In genomic region chr11:13335319-13335718, GRCh38 we compare ENCODE assay signal across 8 cellular contexts. TPM values are rescaled to one million over a fixed set of nuclear protein-coding genes. Genes with fewer than 3 reads are reported as not detected.
A peak's percentile ranks its signal among the peaks of the same experiment; 100 is the strongest.
DNase-seq lines count a peak whose midpoint lies in the region; ATAC-seq and TF ChIP-seq lines count a peak whose summit lies in the region.

No MANE protein-coding gene starts in this region.

- peaks cover 20 to 76% of the 10 kb centered on the region in 2 donors for H3K4me1 ChIP-seq in left lung

- H3K4me3 ChIP-seq in GM12865 (ENCODE audit: low read depth, low read length) (no peak overlapping the region), WI38 (ENCODE audit: low read depth, low read length) (no peak overlapping the region), cardiac fibroblast (replicated peaks in 1 of 2; ENCODE audit: low read depth in 2 of 2, low read length in 2 of 2) (no peak overlapping the region), left lung (no peak overlapping the region)

- DNase-seq in GM12865 (ENCODE audit: low read depth) (peak; percentile 80), NCI-H2196 treated with DMSO at 0.1 percent for 48 hours (lab: John Stamatoyannopoulos, UW; ENCODE audit: unreplicated experiment) (peak; percentile 63), cardiac fibroblast (ENCODE audit: low read depth in 2 of 2) (peak; percentile 80 to 83), left lung (peak in 1 of 2 donors; percentile 58)
- peak; percentile 47 for DNase-seq in stimulated activated CD8-positive, alpha-beta memory T cell treated with anti-CD3 and anti-CD28 coated beads, Interleukin-12 subunit alpha, Interleukin-12 subunit beta, amount 100 ng/mL, for 1 hour (ENCODE audit: low read depth)

- no peaks in the 10 kb centered on the region for H3K9me3 ChIP-seq in left lung

- ATAC-seq in HG02884 (IDR thresholded peaks at IDR 0.05; ENCODE audit: unreplicated experiment) (peak; percentile 39), left lung (peak; percentile 65), HG03469 (IDR thresholded peaks at IDR 0.05; ENCODE audit: unreplicated experiment) (no peak)

- no peaks in the 10 kb centered on the region for H3K36me3 ChIP-seq in left lung

- no peaks in the 10 kb centered on the region for H3K27me3 ChIP-seq in left lung

- TF ChIP-seq CTCF in GM12865 (IDR thresholded peaks at IDR 0.05; ENCODE audit: insufficient read depth, low read depth, low read length, missing control alignments) (peak; percentile 86), WI38 (IDR thresholded peaks at IDR 0.05; ENCODE audit: low read depth, low read length) (peak; percentile 89), cardiac fibroblast (IDR thresholded peaks at IDR 0.05; ENCODE audit: low read depth, low read length) (peak; percentile 86), left lung (IDR thresholded peaks at IDR 0.05) (peak; percentile 67 to 74)

- H3K27ac ChIP-seq in left lung: no peak overlapping the region

- intact Hi-C loops in left lung (cut with DNase I): no loop called here

RNA-seq across cellular contexts. Expression of gene BMAL1, which starts 57.7 kb away (rescaled TPM):
- 10 to 100 TPM; 21.9 to 31.6 TPM for total RNA-seq in left lung
